ENCODE assay signal across 15 cellular contexts in genomic region chr1:79638382-79638781, GRCh38.
DNase-seq lines count a peak whose midpoint lies in the region; ATAC-seq and TF ChIP-seq lines count a peak whose summit lies in the region.
"Had no signal": no experiment of that assay in that cellular context is flagged by ENCODE, and none has a peak within 500 bp of the region (broad histone marks: within the 10 kb centered on the region; RNA-seq: fewer than 3 reads in every experiment).

No MANE protein-coding gene starts in this region.

- no peaks in the 10 kb centered on the region for H4K20me1 ChIP-seq in hepatocyte (ENCODE audit: insufficient read depth, poor library complexity, severe bottlenecking)

- H3K9me3 ChIP-seq in thyroid gland (no peaks in the 10 kb centered on the region), hepatocyte (ENCODE audit: low read depth) (no peaks in the 10 kb centered on the region)
- H3K9me3 ChIP-seq: right atrium auricular region had no signal

- H3K36me3 ChIP-seq in thyroid gland: no peaks in the 10 kb centered on the region
- no peaks in the 10 kb centered on the region for H3K36me3 ChIP-seq in hepatocyte (replicated peaks; ENCODE audit: insufficient read depth, low read depth)
- H3K36me3 ChIP-seq: right atrium auricular region had no signal

- no peak for TF ChIP-seq POLR2A in thyroid gland (IDR thresholded peaks at IDR 0.05)

- H3K27me3 ChIP-seq in thyroid gland (no peaks in the 10 kb centered on the region), dorsolateral prefrontal cortex (no peaks in the 10 kb centered on the region), hepatocyte (no peaks in the 10 kb centered on the region)
- H3K27me3 ChIP-seq: right atrium auricular region had no signal

- no peak overlapping the region for H3K4me3 ChIP-seq in thyroid gland (replicated peaks in 1 of 3)
- no peak overlapping the region for H3K4me3 ChIP-seq in dorsolateral prefrontal cortex
- no peak overlapping the region for H3K4me3 ChIP-seq in hepatocyte
- H3K4me3 ChIP-seq: right atrium auricular region had no signal

- H3K4me2 ChIP-seq in hepatocyte: no peak overlapping the region

- peak; percentile 62 for ATAC-seq in GM18502 (IDR thresholded peaks at IDR 0.05; ENCODE audit: poor library complexity, unreplicated experiment)
- ATAC-seq in GM19467 (IDR thresholded peaks at IDR 0.05; ENCODE audit: unreplicated experiment): peak; percentile 97
- ATAC-seq in HG02840 (IDR thresholded peaks at IDR 0.05; ENCODE audit: low FRiP score, unreplicated experiment): peak; percentile 98
- peak; percentile 99 for ATAC-seq in HG03457 (IDR thresholded peaks at IDR 0.05; ENCODE audit: unreplicated experiment)
- ATAC-seq: T-cell had no signal

- intact Hi-C loops in thyroid gland (cut with DNase I) (no loop called here), dorsolateral prefrontal cortex (cut with DNase I) (no loop called here)

- no peak for TF ChIP-seq CTCF in thyroid gland (IDR thresholded peaks at IDR 0.05)
- TF ChIP-seq CTCF in dorsolateral prefrontal cortex (IDR thresholded peaks at IDR 0.05 in 54 of 56, conservative IDR thresholded peaks at IDR 0.05 in 2 of 56; ENCODE audit: low read depth in 1 of 56, partially characterized antibody in 56 of 56): no peak
- no peak for TF ChIP-seq CTCF in hepatocyte (IDR thresholded peaks at IDR 0.05; ENCODE audit: poor library complexity)

- H3K4me1 ChIP-seq in thyroid gland (no peaks in the 10 kb centered on the region), hepatocyte (ENCODE audit: insufficient read depth) (no peaks in the 10 kb centered on the region)
- H3K4me1 ChIP-seq: right atrium auricular region had no signal

- no peak for DNase-seq in thyroid gland
- no peak for DNase-seq in dorsolateral prefrontal cortex
- DNase-seq in GOT3 (lab: John Stamatoyannopoulos, UW): no peak
- DNase-seq in hepatocyte (ENCODE audit: low spot score): no peak
- DNase-seq: activated CD4-positive, alpha-beta memory T cell treated with anti-CD3 and anti-CD28 coated beads for 36 hours; DND-41; immature natural killer cell; IMR-90; NCI-H1930; T-cell had no signal

- H3K27ac ChIP-seq in thyroid gland (no peak overlapping the region), dorsolateral prefrontal cortex (no peak overlapping the region), hepatocyte (no peak overlapping the region)
- H3K27ac ChIP-seq: right atrium auricular region had no signal

- no peaks in the 10 kb centered on the region for H3K9me2 ChIP-seq in hepatocyte (replicated peaks; ENCODE audit: insufficient read depth)

- H2AFZ ChIP-seq in hepatocyte: no peak overlapping the region

- 70 to 83% methylated on average over 2 of the region's 2 CpGs for WGBS in thyroid gland, 2 donors
- WGBS in hepatocyte (ENCODE audit: low lambda C conversion rate, missing lambda C conversion rate): 90% methylated on average over 2 of the region's 2 CpGs

- no peaks in the 10 kb centered on the region for H3K79me2 ChIP-seq in hepatocyte
